ENCODE assay signal across 12 cellular contexts in the genomic region with DNA sequence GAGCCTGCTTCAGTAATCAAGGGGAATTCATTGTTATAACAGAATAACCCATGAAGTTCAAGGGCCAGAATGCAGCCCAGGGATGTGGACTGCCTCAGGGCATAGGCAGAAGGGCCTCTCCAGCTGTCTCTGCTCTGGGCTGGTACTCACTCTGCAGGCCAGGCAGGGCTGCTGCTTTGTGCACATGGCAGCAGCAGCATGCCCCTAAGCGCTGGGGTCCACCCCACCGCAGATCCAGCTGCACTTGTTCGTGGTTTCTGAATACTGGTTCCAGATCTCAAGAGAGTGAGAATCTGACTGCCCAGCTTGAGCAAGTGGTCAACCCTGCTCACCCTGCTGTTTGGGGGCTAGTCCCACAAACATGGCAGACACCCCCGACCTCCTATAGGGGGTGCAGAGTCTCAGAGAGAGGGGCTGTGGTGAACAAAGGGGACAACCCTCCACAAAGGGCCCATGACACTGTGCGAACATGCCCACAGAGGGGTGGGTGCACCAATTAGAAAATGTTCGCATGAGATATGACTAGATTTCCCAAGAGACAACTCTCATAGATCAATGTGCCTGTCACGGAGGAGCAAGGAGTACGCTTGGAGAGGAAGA.
DNase-seq lines count a peak whose midpoint lies in the region; ATAC-seq and TF ChIP-seq lines count a peak whose summit lies in the region.
"Had no signal": no experiment of that assay in that cellular context is flagged by ENCODE, and none has a peak within 500 bp of the region (broad histone marks: within the 10 kb centered on the region; RNA-seq: fewer than 3 reads in every experiment).

No MANE protein-coding gene starts in this region.

- H3K9me3 Mint-ChIP-seq in activated T-cell treated with anti-CD3 and anti-CD28 coated beads, Interleukin-2, amount 50 U/mL, for 24 hours = peaks cover 4% of the 10 kb centered on the region
- H3K9me3 Mint-ChIP-seq: central memory CD8-positive, alpha-beta T cell had no signal

- H3K27me3 Mint-ChIP-seq in activated T-cell treated with anti-CD3 and anti-CD28 coated beads, Interleukin-2, amount 50 U/mL, for 24 hours = no peaks in the 10 kb centered on the region
- H3K27me3 Mint-ChIP-seq: activated naive CD8-positive, alpha-beta T cell treated with anti-CD3 and anti-CD28 coated beads, Interleukin-2, amount 10 ng/mL, durations not matched to agents 7 days and 5 days; central memory CD8-positive, alpha-beta T cell had no signal

- H3K27me3 ChIP-seq in RWPE2 (ENCODE audit: insufficient read depth, poor library complexity, severe bottlenecking) = no peaks in the 10 kb centered on the region
- no peaks in the 10 kb centered on the region for H3K27me3 ChIP-seq in hepatocyte
- no peaks in the 10 kb centered on the region for H3K27me3 ChIP-seq in smooth muscle cell (ENCODE audit: low read depth)
- H3K27me3 ChIP-seq: tibial nerve had no signal

- no peak for DNase-seq in activated T-cell treated with anti-CD3 and anti-CD28 coated beads, Interleukin-2, amount 50 U/mL, for 24 hours
- DNase-seq in activated T-cell treated with anti-CD3 and anti-CD28 coated beads, Interleukin-2, amount 50 U/mL, for 1 hour = no peak
- DNase-seq in RWPE2 (ENCODE audit: low spot score) = no peak
- no peak for DNase-seq in hepatocyte (ENCODE audit: low spot score)
- no peak for DNase-seq in smooth muscle cell (lab: John Stamatoyannopoulos, UW; ENCODE audit: unreplicated experiment)
- no peak for DNase-seq in stimulated activated CD8-positive, alpha-beta memory T cell treated with anti-CD3 and anti-CD28 coated beads, Interleukin-4, amount 100 ng/mL, for 48 hours
- DNase-seq in DMS153 (lab: John Stamatoyannopoulos, UW) = no peak
- DNase-seq: activated naive CD8-positive, alpha-beta T cell treated with anti-CD3 and anti-CD28 coated beads, Interleukin-2, amount 10 ng/mL, durations not matched to agents 7 days and 5 days; activated T-cell treated with anti-CD3 and anti-CD28 coated beads for 4 hours had no signal

- H2AFZ ChIP-seq in hepatocyte (no peak overlapping the region), smooth muscle cell (ENCODE audit: low read depth) (no peak overlapping the region)

- H3F3A ChIP-seq in smooth muscle cell (ENCODE audit: low read depth) = peaks cover 7% of the 10 kb centered on the region

- no peak overlapping the region for H3K9ac ChIP-seq in smooth muscle cell (ENCODE audit: low read depth)

- H3K4me1 ChIP-seq in RWPE2 (ENCODE audit: insufficient read depth, poor library complexity, severe bottlenecking) (no peaks in the 10 kb centered on the region), hepatocyte (ENCODE audit: insufficient read depth) (peaks cover 7% of the 10 kb centered on the region), smooth muscle cell (ENCODE audit: low read depth) (no peaks in the 10 kb centered on the region)

- H3K36me3 ChIP-seq in RWPE2 (ENCODE audit: low read depth) = no peaks in the 10 kb centered on the region
- H3K36me3 ChIP-seq in hepatocyte (replicated peaks; ENCODE audit: insufficient read depth, low read depth) = no peaks in the 10 kb centered on the region
- H3K36me3 ChIP-seq in smooth muscle cell (ENCODE audit: low read depth) = no peaks in the 10 kb centered on the region

- H3K9me3 ChIP-seq in RWPE2 (ENCODE audit: severe bottlenecking) (no peaks in the 10 kb centered on the region), hepatocyte (ENCODE audit: low read depth) (no peaks in the 10 kb centered on the region), smooth muscle cell (replicated peaks; ENCODE audit: low read depth) (no peaks in the 10 kb centered on the region)

- H4K20me1 ChIP-seq in hepatocyte (ENCODE audit: insufficient read depth, poor library complexity, severe bottlenecking) (no peaks in the 10 kb centered on the region), smooth muscle cell (ENCODE audit: low read depth) (no peaks in the 10 kb centered on the region)

- H3K36me3 Mint-ChIP-seq in activated T-cell treated with anti-CD3 and anti-CD28 coated beads, Interleukin-2, amount 50 U/mL, for 24 hours (ENCODE audit: low read depth) = peaks cover 44% of the 10 kb centered on the region

- peak overlapping the region; percentile 57 for H3K27ac Mint-ChIP-seq in activated T-cell treated with anti-CD3 and anti-CD28 coated beads, Interleukin-2, amount 50 U/mL, for 24 hours

- H3K4me1 Mint-ChIP-seq in activated T-cell treated with anti-CD3 and anti-CD28 coated beads, Interleukin-2, amount 50 U/mL, for 24 hours (ENCODE audit: low read depth) = peaks cover 9% of the 10 kb centered on the region

- H3K9me2 ChIP-seq in hepatocyte (replicated peaks; ENCODE audit: insufficient read depth) = no peaks in the 10 kb centered on the region

- H3K79me2 ChIP-seq in hepatocyte = no peaks in the 10 kb centered on the region
- H3K79me2 ChIP-seq in smooth muscle cell (ENCODE audit: low read depth) = no peaks in the 10 kb centered on the region

- no peak for ATAC-seq in RWPE2 (ENCODE audit: low read depth)
- no peak for ATAC-seq in GM21526 (IDR thresholded peaks at IDR 0.05; ENCODE audit: low FRiP score, unreplicated experiment)

- H3K27ac ChIP-seq in RWPE2 (ENCODE audit: poor library complexity, severe bottlenecking) (peak overlapping the region; percentile 45), hepatocyte (peak overlapping the region; percentile 79), smooth muscle cell (ENCODE audit: low read depth) (peak overlapping the region; percentile 20)
- H3K27ac ChIP-seq: tibial nerve had no signal

- no peak for TF ChIP-seq CTCF in RWPE2 (IDR thresholded peaks at IDR 0.05; ENCODE audit: poor library complexity, severe bottlenecking)
- no peak for TF ChIP-seq CTCF in hepatocyte (IDR thresholded peaks at IDR 0.05; ENCODE audit: poor library complexity)
- TF ChIP-seq CTCF in smooth muscle cell (IDR thresholded peaks at IDR 0.05; ENCODE audit: borderline replicate concordance, insufficient read depth, poor library complexity, severe bottlenecking) = no peak

- 87% methylated on average over 8 of the region's 8 CpGs for WGBS in hepatocyte (ENCODE audit: low lambda C conversion rate, missing lambda C conversion rate)
- WGBS in smooth muscle cell (ENCODE audit: low lambda C conversion rate) = 96% methylated on average over 8 of the region's 8 CpGs

- peak overlapping the region; percentile 24 for H3K4me2 ChIP-seq in hepatocyte
- no peak overlapping the region for H3K4me2 ChIP-seq in smooth muscle cell

- no peak overlapping the region for H3K4me3 Mint-ChIP-seq in activated T-cell treated with anti-CD3 and anti-CD28 coated beads, Interleukin-2, amount 50 U/mL, for 24 hours
- H3K4me3 Mint-ChIP-seq: activated naive CD8-positive, alpha-beta T cell treated with anti-CD3 and anti-CD28 coated beads, Interleukin-2, amount 10 ng/mL, durations not matched to agents 7 days and 5 days; central memory CD8-positive, alpha-beta T cell had no signal

- H3K4me3 ChIP-seq in RWPE2 (ENCODE audit: severe bottlenecking) (no peak overlapping the region), hepatocyte (no peak overlapping the region), smooth muscle cell (no peak overlapping the region)
- H3K4me3 ChIP-seq: tibial nerve had no signal

Comparison
In these comparisons a context has a peak if more than half of its experiments do, and no peak if none do; other contexts are left out.
1. H3K27ac ChIP-seq: peak in every context shown above with its lines; median percentile 79 in hepatocyte; 45 in RWPE2; 20 in smooth muscle cell.